Comparison of ENCODE assay signal across 8 cellular contexts in genomic region chr6:159726918-159727716, GRCh38. TPM values are rescaled to one million over a fixed set of nuclear protein-coding genes. Genes with fewer than 3 reads are reported as not detected.
DNase-seq lines count a peak whose midpoint lies in the region; ATAC-seq and FAIRE-seq lines count a peak whose summit lies in the region.

WTAP (plus strand) TSS chr6:159727506; CDS start chr6:159736266, 8,760 bp downstream.

- peak within 1 kb of the TSS; percentile 90 for H3K4me3 ChIP-seq in right cardiac atrium (ENCODE audit: low read length)

- peaks cover 4% of the 10 kb centered on the region for H3K4me1 ChIP-seq in right cardiac atrium (ENCODE audit: control insufficient read depth, insufficient read depth, low read length)

- H3K27me3 ChIP-seq in right cardiac atrium (ENCODE audit: control insufficient read depth, insufficient read depth), result no peaks in the 10 kb centered on the region

- peak; percentile 78 to 93 for DNase-seq in NCI-H187 (lab: John Stamatoyannopoulos, UW)
- peak; percentile 93 to 100 (median 95) for DNase-seq in T-helper 2 cell
- peak; percentile 94 to 98 (median 98) for DNase-seq in right cardiac atrium
- DNase-seq in pulmonary artery endothelial cell (ENCODE audit: low read depth, low spot score), result peak; percentile 81
- DNase-seq in urothelium cell line (ENCODE audit: low spot score), result peak; percentile 94

- intact Hi-C loops in right cardiac atrium (cut with DNase I), result loop anchor here in 3 of 4 donors (5.0 kb wide), 2 partner anchors 35 to 60 kb away; partner anchors contain the start of genes SOD2 (in 3 of the 3) and TCP1 (in 1 of the 3)

- peak; percentile 86 for FAIRE-seq in urothelium cell line (lab: Jason Lieb, UNC)

- WGBS in right cardiac atrium, result under 1% methylated on average over 93 of the region's 93 CpGs

- H3K9me3 ChIP-seq in right cardiac atrium (ENCODE audit: control insufficient read depth, low read length), result no peaks in the 10 kb centered on the region

- ATAC-seq in GM18502 (IDR thresholded peaks at IDR 0.05; ENCODE audit: poor library complexity, unreplicated experiment) (peak; percentile 79), HG02943 (IDR thresholded peaks at IDR 0.05; ENCODE audit: low read depth, unreplicated experiment) (peak; percentile 77), right cardiac atrium (peak; percentile 97 to 98)

- H3K27ac ChIP-seq in angular gyrus (ENCODE audit: low read depth, low read length), result peak within 1 kb of the TSS; percentile 98
- H3K27ac ChIP-seq in right cardiac atrium (ENCODE audit: low read length), result peak within 1 kb of the TSS; percentile 99

RNA-seq across cellular contexts. Expression of gene WTAP, which starts in this region (rescaled TPM):
- 10 to 100 TPM; 52.0 to 61.0 (median 56.5) TPM for total RNA-seq in right cardiac atrium
- polyA plus RNA-seq in right cardiac atrium, result 46.1 TPM
- 99.9 and 109 TPM in 2 replicates for total RNA-seq in pulmonary artery endothelial cell

Comparison
In these comparisons a context has a peak if more than half of its experiments do, and no peak if none do; other contexts are left out.
1. Peak in every context shown above with its lines: DNase-seq, ATAC-seq, H3K4me3 ChIP-seq and H3K27ac ChIP-seq.